ENCODE assay signal across 10 cellular contexts in genomic region chr5:88890070-88890781, GRCh38. TPM values are rescaled to one million over a fixed set of nuclear protein-coding genes. Genes with fewer than 3 reads are reported as not detected.
DNase-seq lines count a peak whose midpoint lies in the region; ATAC-seq and TF ChIP-seq lines count a peak whose summit lies in the region.
"Had no signal": no experiment of that assay in that cellular context is flagged by ENCODE, and none has a peak within 500 bp of the region (broad histone marks: within the 10 kb centered on the region; RNA-seq: fewer than 3 reads in every experiment).

No MANE protein-coding gene starts in this region.

- CTCF ChIA-PET in SK-N-SH (lab: Yijun Ruan, JAX): interaction anchor here (1.2 kb wide), 1 partner anchor 59 kb away, joined by 3 read pairs; no protein-coding TSS in a partner anchor

- WGBS in SK-N-SH (ENCODE audit: low lambda C conversion rate): 66% methylated on average over 10 of the region's 10 CpGs
- 15 to 17% methylated on average over 8 to 10 of the region's 10 CpGs for WGBS in transverse colon (ENCODE audit: low coverage in 1 of 2), 2 donors

- H3K4me1 Mint-ChIP-seq in chondrocyte (ENCODE audit: low read depth) (peaks cover 13% of the 10 kb centered on the region), mesothelial cell of epicardium (peaks cover 18% of the 10 kb centered on the region)

- in situ Hi-C loops in transverse colon (cut with MboI; ENCODE audit: low pct_ligation_motif_present in 1 of 4, low pct_unique_long_range_greater_than_20kb in 1 of 4, low sequenced_read_pairs in 3 of 4): loop anchor here in 1 of 4 donors (25.0 kb wide), 1 partner anchor 153 kb away; no protein-coding TSS in a partner anchor

- POLR2A ChIA-PET in SK-N-SH (lab: Yijun Ruan, JAX): no interaction called here

- H3K4me3 ChIP-seq in SK-N-SH (ENCODE audit: low read depth in 2 of 2, low read length in 1 of 2) (peak overlapping the region; percentile 50 to 58), transverse colon (peak overlapping the region; percentile 25 to 51 (median 37))
- H3K4me3 ChIP-seq: A549 had no signal

- peak overlapping the region; percentile 89 for H2AFZ ChIP-seq in SK-N-SH (ENCODE audit: low read depth)

- no peak for TF ChIP-seq RAD21 in SK-N-SH (IDR thresholded peaks at IDR 0.05; ENCODE audit: low read length)

- peak overlapping the region; percentile 89 for H3K4me3 Mint-ChIP-seq in chondrocyte (ENCODE audit: unreplicated experiment)
- H3K4me3 Mint-ChIP-seq in mesothelial cell of epicardium: peak overlapping the region; percentile 81

- H3K4me1 ChIP-seq in SK-N-SH (ENCODE audit: control insufficient read depth in 1 of 2, insufficient read depth in 2 of 2, low read depth in 1 of 2, low read length in 1 of 2) (peaks cover 0 to 2% of the 10 kb centered on the region in 2 experiments; a peak in 1 of 4 replicates), transverse colon (peaks cover 0 to 26% (median 0%) of the 10 kb centered on the region in 4 donors)
- H3K4me1 ChIP-seq: A549 had no signal

- TF ChIP-seq CTCF in SK-N-SH (IDR thresholded peaks at IDR 0.05) (no peak), chondrocyte (IDR thresholded peaks at IDR 0.05) (no peak), mesothelial cell of epicardium (IDR thresholded peaks at IDR 0.05; ENCODE audit: unreplicated experiment) (no peak), transverse colon (IDR thresholded peaks at IDR 0.05) (no peak)

- H3K27ac Mint-ChIP-seq in chondrocyte (ENCODE audit: unreplicated experiment) (no peak overlapping the region), mesothelial cell of epicardium (no peak overlapping the region)

- H3K27ac ChIP-seq in SK-N-SH (ENCODE audit: low read depth in 2 of 2, low read length in 1 of 2) (no peak overlapping the region), transverse colon (peak overlapping the region; percentile 83 to 89 (median 89))
- H3K27ac ChIP-seq: A549 had no signal

- peak overlapping the region; percentile 81 for H3K4me2 ChIP-seq in SK-N-SH

- H3K36me3 Mint-ChIP-seq in chondrocyte (ENCODE audit: low read depth): no peaks in the 10 kb centered on the region
- H3K36me3 Mint-ChIP-seq in mesothelial cell of epicardium: no peaks in the 10 kb centered on the region

- H3K36me3 ChIP-seq in SK-N-SH (replicated peaks in 1 of 2; ENCODE audit: control insufficient read depth in 1 of 2, insufficient read depth in 2 of 2, low read length in 1 of 2) (no peaks in the 10 kb centered on the region), transverse colon (no peaks in the 10 kb centered on the region)

- H3K9me3 ChIP-seq in SK-N-SH (no peaks in the 10 kb centered on the region), transverse colon (no peaks in the 10 kb centered on the region)
- H3K9me3 ChIP-seq: A549 had no signal

- H3F3A ChIP-seq in SK-N-SH (replicated peaks; ENCODE audit: insufficient read depth): peaks cover 5% of the 10 kb centered on the region

- TF ChIP-seq EP300 in SK-N-SH (IDR thresholded peaks at IDR 0.05; ENCODE audit: borderline replicate concordance in 1 of 2, low read depth in 1 of 2, low read length in 1 of 2) (no peak), transverse colon (IDR thresholded peaks at IDR 0.05; ENCODE audit: low read depth) (no peak)

- H3K9me2 ChIP-seq in SK-N-SH: no peaks in the 10 kb centered on the region

- no peaks in the 10 kb centered on the region for H3K27me3 ChIP-seq in SK-N-SH (ENCODE audit: insufficient read depth)
- H3K27me3 ChIP-seq in transverse colon: no peaks in the 10 kb centered on the region

- DNase-seq in SK-N-SH (no peak), chondrocyte (ENCODE audit: low spot score) (no peak), mesothelial cell of epicardium (ENCODE audit: low spot score in 2 of 2, unreplicated experiment in 2 of 2) (no peak), transverse colon (no peak), C1 segment of cervical spinal cord (lab: John Stamatoyannopoulos, UW) (no peak)
- no peak for DNase-seq in stimulated activated CD4-positive, alpha-beta T cell treated with anti-CD3 and anti-CD28 coated beads, Interleukin-1b, Interleukin-23, amount 100 ng/mL, for 48 hours
- DNase-seq: activated CD4-positive, CD25-positive, alpha-beta regulatory T cell treated with anti-CD3 and anti-CD28 coated beads, Interleukin-2, amount 50 U/mL, for 72 hours had no signal

- no peaks in the 10 kb centered on the region for H3K9me3 Mint-ChIP-seq in chondrocyte (ENCODE audit: low read depth)
- H3K9me3 Mint-ChIP-seq in mesothelial cell of epicardium: no peaks in the 10 kb centered on the region

- no peak; the same call in 2 of the 3 replicates for ATAC-seq in SK-N-SH treated with all-trans-retinoic acid at 6 μM for 48 hours
- no peak for ATAC-seq in HG03108 (IDR thresholded peaks at IDR 0.05; ENCODE audit: unreplicated experiment)

- intact Hi-C loops in transverse colon (cut with DNase I; ENCODE audit: low total_unique reads): no loop called here

- TF ChIP-seq POLR2A in transverse colon (IDR thresholded peaks at IDR 0.05): no peak

- H4K20me1 ChIP-seq in SK-N-SH (ENCODE audit: insufficient read depth): no peaks in the 10 kb centered on the region

- H3K79me2 ChIP-seq in SK-N-SH (ENCODE audit: insufficient read depth): no peaks in the 10 kb centered on the region

- H3K27me3 Mint-ChIP-seq in chondrocyte (ENCODE audit: low read depth): no peaks in the 10 kb centered on the region
- peaks cover 37% of the 10 kb centered on the region for H3K27me3 Mint-ChIP-seq in mesothelial cell of epicardium (ENCODE audit: low read depth)

- H3K9ac ChIP-seq in SK-N-SH: no peak overlapping the region

TF ChIP-seq in SK-N-SH, 30 proteins besides CTCF, POLR2A, EP300 and RAD21:
- TF ChIP-seq YY1 (IDR thresholded peaks at IDR 0.05; ENCODE audit: low read depth) (no peak), REST (IDR thresholded peaks at IDR 0.05; ENCODE audit: low read depth, low read length) (0 out of 2 replicates have a peak, but pooled peaks have one; percentile 33), FOXM1 (IDR thresholded peaks at IDR 0.05; ENCODE audit: low read depth) (no peak), GABPA (IDR thresholded peaks at IDR 0.05; ENCODE audit: low read depth) (no peak), SIN3A (IDR thresholded peaks at IDR 0.05; ENCODE audit: borderline replicate concordance, low read depth, low read length) (no peak)

TF ChIP-seq in SK-N-SH treated with all-trans-retinoic acid at 6 μM for 48 hours, 23 proteins besides CTCF, POLR2A, EP300 and RAD21 (continues in another document):
- TF ChIP-seq PATZ1 (CRISPR knock-in tag; IDR thresholded peaks at IDR 0.05; ENCODE audit: borderline replicate concordance): no peak
- no peak for TF ChIP-seq ZFP30 (CRISPR knock-in tag; IDR thresholded peaks at IDR 0.05)
- TF ChIP-seq ISL1 (CRISPR knock-in tag; IDR thresholded peaks at IDR 0.05): no peak
- TF ChIP-seq RARB (CRISPR knock-in tag; IDR thresholded peaks at IDR 0.05): no peak
- no peak for TF ChIP-seq PPARA (CRISPR knock-in tag; IDR thresholded peaks at IDR 0.05; ENCODE audit: borderline replicate concordance)
- no peak for TF ChIP-seq ZC3H10 (CRISPR knock-in tag; IDR thresholded peaks at IDR 0.05)
- no peak for TF ChIP-seq TCF4 (CRISPR knock-in tag; IDR thresholded peaks at IDR 0.05; ENCODE audit: borderline replicate concordance)
- no peak for TF ChIP-seq OSR1 (CRISPR knock-in tag; IDR thresholded peaks at IDR 0.05)
- TF ChIP-seq TSHZ2 (CRISPR knock-in tag; IDR thresholded peaks at IDR 0.05): no peak

RNA-seq across cellular contexts. Expression of gene MEF2C, which starts 7.2 kb away (rescaled TPM):
- 0.93 and 1.2 TPM in 2 replicates for polyA plus RNA-seq in SK-N-SH (2012; rRNA removed)
- 1.4 and 1.6 TPM in 2 replicates for polyA plus RNA-seq in SK-N-SH (2012; cell fraction: cytosol; rRNA removed)
- 1.0 and 1.2 TPM in 2 replicates for polyA plus RNA-seq in SK-N-SH (2012; cell fraction: nucleus; rRNA removed)
- total RNA-seq in chondrocyte (25.4 to 35.7 TPM (median 29.6 TPM) in 3 replicates), mesothelial cell of epicardium (8.4 to 9.6 TPM (median 9.1 TPM) in 3 replicates), transverse colon (10 to 100 TPM; 17.3 to 58.0 (median 23.5) TPM)

Comparison
In these comparisons a context has a peak if more than half of its experiments do, and no peak if none do; other contexts are left out.
1. H3K27ac ChIP-seq: peak in transverse colon (4 of 4); none in SK-N-SH (0 of 2).